In genomic region chr19:39824143-39825092, GRCh38 we compare ENCODE assay signal across 8 cellular contexts. TPM values are rescaled to one million over a fixed set of nuclear protein-coding genes. Genes with fewer than 3 reads are reported as not detected.
A peak's percentile ranks its signal among the peaks of the same experiment; 100 is the strongest.
DNase-seq lines count a peak whose midpoint lies in the region; ATAC-seq and TF ChIP-seq lines count a peak whose summit lies in the region.

No MANE protein-coding gene starts in this region.

- no peak overlapping the region for H3K27ac Mint-ChIP-seq in activated naive CD4-positive, alpha-beta T cell treated with anti-CD3 and anti-CD28 coated beads, Interleukin-2, amount 10 ng/mL, durations not matched to agents 7 days and 5 days

- peak overlapping the region; percentile 52; the same call in 1 of the 2 replicates for H3K9ac ChIP-seq in KMS-11

- no peak overlapping the region for H3K4me3 Mint-ChIP-seq in activated naive CD4-positive, alpha-beta T cell treated with anti-CD3 and anti-CD28 coated beads, Interleukin-2, amount 10 ng/mL, durations not matched to agents 7 days and 5 days

- H3K4me3 ChIP-seq in KMS-11 (IDR thresholded peaks at IDR 0.05; ENCODE audit: insufficient read depth, low read depth, low read length): no peak overlapping the region
- peak overlapping the region; percentile 48 for H3K4me3 ChIP-seq in SJCRH30

- no peak for TF ChIP-seq CTCF in KMS-11 (conservative IDR thresholded peaks at IDR 0.05; ENCODE audit: low read depth, low read length)
- TF ChIP-seq CTCF in omental fat pad (IDR thresholded peaks at IDR 0.05): no peak

- intact Hi-C loops in head of caudate nucleus (cut with DNase I): no loop called here

- peaks cover 23% of the 10 kb centered on the region for H3K36me3 Mint-ChIP-seq in activated naive CD4-positive, alpha-beta T cell treated with anti-CD3 and anti-CD28 coated beads, Interleukin-2, amount 10 ng/mL, durations not matched to agents 7 days and 5 days

- no peaks in the 10 kb centered on the region for H3K27me3 ChIP-seq in KMS-11 (ENCODE audit: insufficient read depth, low read depth)
- no peaks in the 10 kb centered on the region for H3K27me3 ChIP-seq in SJCRH30

- no peaks in the 10 kb centered on the region for H3K9me3 ChIP-seq in SJCRH30 (replicated peaks)

- peak; percentile 71 for ATAC-seq in GM21528 (IDR thresholded peaks at IDR 0.05; ENCODE audit: low FRiP score, unreplicated experiment)
- peak; percentile 97 for ATAC-seq in omental fat pad (ENCODE audit: low FRiP score)

- no peaks in the 10 kb centered on the region for H3K27me3 Mint-ChIP-seq in activated naive CD4-positive, alpha-beta T cell treated with anti-CD3 and anti-CD28 coated beads, Interleukin-2, amount 10 ng/mL, durations not matched to agents 7 days and 5 days

- no peaks in the 10 kb centered on the region for H4K20me1 ChIP-seq in KMS-11 (ENCODE audit: insufficient read depth)

- peaks cover 14% of the 10 kb centered on the region for H3K4me1 ChIP-seq in KMS-11 (ENCODE audit: low read depth, poor library complexity, severe bottlenecking)
- H3K4me1 ChIP-seq in SJCRH30: peaks cover 2% of the 10 kb centered on the region; the same call in 1 of the 2 replicates

- H3K27ac ChIP-seq in KMS-11 (peak overlapping the region; percentile 38), SJCRH30 (peak overlapping the region; percentile 48), temporal lobe (ENCODE audit: low read depth, low read length) (peak overlapping the region; percentile 53)

- H3K36me3 ChIP-seq in KMS-11 (ENCODE audit: insufficient read depth) (no peaks in the 10 kb centered on the region), SJCRH30 (peaks cover 30% of the 10 kb centered on the region)

- peak overlapping the region; percentile 66 for H2AFZ ChIP-seq in KMS-11 (ENCODE audit: low read depth)

- peak overlapping the region; percentile 65 for H3K4me2 ChIP-seq in KMS-11

- H3K79me2 ChIP-seq in KMS-11 (ENCODE audit: insufficient read depth, low read depth): no peaks in the 10 kb centered on the region

- H3K9me3 Mint-ChIP-seq in activated naive CD4-positive, alpha-beta T cell treated with anti-CD3 and anti-CD28 coated beads, Interleukin-2, amount 10 ng/mL, durations not matched to agents 7 days and 5 days: no peaks in the 10 kb centered on the region

- CTCF ChIA-PET in activated naive CD4-positive, alpha-beta T cell treated with anti-CD3 and anti-CD28 coated beads, Interleukin-2, amount 10 ng/mL, durations not matched to agents 7 days and 5 days (lab: Charles Lee): interaction anchor here (1.1 kb wide), 1 partner anchor 19 kb away, joined by 5 read pairs; no protein-coding TSS in a partner anchor

- H3K4me1 Mint-ChIP-seq in activated naive CD4-positive, alpha-beta T cell treated with anti-CD3 and anti-CD28 coated beads, Interleukin-2, amount 10 ng/mL, durations not matched to agents 7 days and 5 days: peaks cover 9% of the 10 kb centered on the region

- DNase-seq in DMS153 (lab: John Stamatoyannopoulos, UW) (peak; percentile 95), SJCRH30 (peak; percentile 61 to 77), head of caudate nucleus (peak; percentile 83 to 99 (median 96)), omental fat pad (ENCODE audit: low spot score) (peak; percentile 76)
- DNase-seq in activated naive CD4-positive, alpha-beta T cell treated with anti-CD3 and anti-CD28 coated beads, Interleukin-2, amount 10 ng/mL, durations not matched to agents 7 days and 5 days: peak; percentile 95

RNA-seq across cellular contexts. Expression of gene DYRK1B, which starts 9.5 kb away (rescaled TPM):
- total RNA-seq in SJCRH30 (2014; rRNA removed; shearing (Covaris generic)): 14.4 and 15.2 TPM in 2 replicates
- total RNA-seq in omental fat pad (1 to 10 TPM; 4.6 to 9.9 (median 5.3) TPM), temporal lobe (11.3 TPM)

RNA-seq across cellular contexts. Expression of gene FBL, which starts 21.8 kb away (rescaled TPM):
- 569 and 597 TPM in 2 replicates for total RNA-seq in SJCRH30 (2014; rRNA removed; shearing (Covaris generic))
- 100 to 1,000 TPM; 103 to 194 (median 125) TPM for total RNA-seq in omental fat pad
- 157 TPM for total RNA-seq in temporal lobe

RNA-seq across cellular contexts. Expression of gene LEUTX, which starts 45.8 kb away (rescaled TPM):
- not detected in 2 replicates for total RNA-seq in SJCRH30 (2014; rRNA removed; shearing (Covaris generic))
- total RNA-seq in omental fat pad (not detected), temporal lobe (not detected)
